21 cellular contexts compared by ENCODE assay signal in genomic region chr4:71239365-71239764, GRCh38.
DNase-seq lines count a peak whose midpoint lies in the region; ATAC-seq and TF ChIP-seq lines count a peak whose summit lies in the region.
"Had no signal": no experiment of that assay in that cellular context is flagged by ENCODE, and none has a peak within 500 bp of the region (broad histone marks: within the 10 kb centered on the region; RNA-seq: fewer than 3 reads in every experiment).

No MANE protein-coding gene starts in this region.

- no peak overlapping the region for H3K4me3 Mint-ChIP-seq in naive thymus-derived CD8-positive, alpha-beta T cell
- H3K4me3 Mint-ChIP-seq: CD4-positive, CD25-positive, alpha-beta regulatory T cell; T-cell had no signal

- no peak for ATAC-seq in GM18907 (IDR thresholded peaks at IDR 0.05; ENCODE audit: unreplicated experiment)
- ATAC-seq in naive thymus-derived CD8-positive, alpha-beta T cell = no peak
- ATAC-seq in HG03469 (IDR thresholded peaks at IDR 0.05; ENCODE audit: unreplicated experiment) = no peak
- ATAC-seq: T-cell had no signal

- H3K79me2 ChIP-seq in osteoblast (ENCODE audit: insufficient read depth, low read length) = peaks cover 36% of the 10 kb centered on the region
- H3K79me2 ChIP-seq: hepatocyte had no signal

- H3K36me3 Mint-ChIP-seq in naive thymus-derived CD8-positive, alpha-beta T cell = no peaks in the 10 kb centered on the region
- H3K36me3 Mint-ChIP-seq: brain; CD4-positive, CD25-positive, alpha-beta regulatory T cell; T-cell had no signal

- peaks cover 0 to 5% (median 1%) of the 10 kb centered on the region in 5 donors for H3K27me3 Mint-ChIP-seq in naive thymus-derived CD8-positive, alpha-beta T cell

- H3K4me3 ChIP-seq in epithelial cell of proximal tubule (ENCODE audit: low read depth, low read length) (no peak overlapping the region), osteoblast (ENCODE audit: insufficient read depth, low read length) (no peak overlapping the region)
- H3K4me3 ChIP-seq: hepatocyte, skin epidermis, transverse colon had no signal

- POLR2A ChIA-PET in naive thymus-derived CD8-positive, alpha-beta T cell (lab: Charles Lee) = no interaction called here

- no peaks in the 10 kb centered on the region for H3K9me3 Mint-ChIP-seq in naive thymus-derived CD8-positive, alpha-beta T cell
- H3K9me3 Mint-ChIP-seq: brain, T-cell had no signal

- H4K20me1 ChIP-seq in osteoblast (ENCODE audit: insufficient read depth, low read length) = no peaks in the 10 kb centered on the region

- TF ChIP-seq CTCF in epithelial cell of proximal tubule (conservative IDR thresholded peaks at IDR 0.05; ENCODE audit: low read depth, low read length) (no peak), osteoblast (IDR thresholded peaks at IDR 0.05; ENCODE audit: extremely low read depth, low read depth, low read length) (no peak)

- H3K36me3 ChIP-seq in osteoblast (ENCODE audit: insufficient read depth, low read length) = peaks cover 4% of the 10 kb centered on the region
- H3K36me3 ChIP-seq: transverse colon had no signal

- no peak overlapping the region for H2AFZ ChIP-seq in osteoblast (ENCODE audit: low read length)
- H2AFZ ChIP-seq: hepatocyte had no signal

- H3K4me2 ChIP-seq in osteoblast (ENCODE audit: insufficient read depth, low read length) = peak overlapping the region; percentile 23
- H3K4me2 ChIP-seq: hepatocyte had no signal

- H3K27ac ChIP-seq in osteoblast (ENCODE audit: low read depth, low read length) = peak overlapping the region; percentile 4
- H3K27ac ChIP-seq: hepatocyte, skin epidermis, transverse colon had no signal

- peaks cover 0 to 3% (median 3%) of the 10 kb centered on the region in 4 donors for H3K4me1 Mint-ChIP-seq in naive thymus-derived CD8-positive, alpha-beta T cell

- peaks cover 42% of the 10 kb centered on the region for H3K4me1 ChIP-seq in osteoblast (ENCODE audit: insufficient read depth, low read length)

- DNase-seq in ELR (ENCODE audit: low read depth) (peak; percentile 61), NCI-H226 (peak; percentile 7), epithelial cell of proximal tubule (ENCODE audit: low read depth) (peak; percentile 76), osteoblast (ENCODE audit: insufficient read length, low spot score, missing footprints) (no peak)
- DNase-seq in naive thymus-derived CD8-positive, alpha-beta T cell = no peak
- DNase-seq: activated CD4-positive, CD25-positive, alpha-beta regulatory T cell; activated naive CD4-positive, alpha-beta T cell; CD4-positive, CD25-positive, alpha-beta regulatory T cell; DMS79; kidney; NCI-H1105; NCI-H2171; NCI-H774; occipital lobe; T-cell; transverse colon had no signal

- H3K27ac Mint-ChIP-seq in naive thymus-derived CD8-positive, alpha-beta T cell = no peak overlapping the region
- H3K27ac Mint-ChIP-seq: brain; CD4-positive, CD25-positive, alpha-beta regulatory T cell; T-cell had no signal

- H3K9me3 ChIP-seq in osteoblast (ENCODE audit: low read depth, low read length) = no peaks in the 10 kb centered on the region
- H3K9me3 ChIP-seq: transverse colon had no signal

- no peaks in the 10 kb centered on the region for H3K27me3 ChIP-seq in osteoblast (ENCODE audit: insufficient read depth, low read length)
- H3K27me3 ChIP-seq: hepatocyte, transverse colon had no signal

Comparison
In these comparisons a context has a peak if more than half of its experiments do, and no peak if none do; other contexts are left out.
1. DNase-seq: peak in ELR (single experiment), NCI-H226 (single experiment) and epithelial cell of proximal tubule (single experiment); none in osteoblast (single experiment) and naive thymus-derived CD8-positive, alpha-beta T cell (0 of 10).